In the genomic region with DNA sequence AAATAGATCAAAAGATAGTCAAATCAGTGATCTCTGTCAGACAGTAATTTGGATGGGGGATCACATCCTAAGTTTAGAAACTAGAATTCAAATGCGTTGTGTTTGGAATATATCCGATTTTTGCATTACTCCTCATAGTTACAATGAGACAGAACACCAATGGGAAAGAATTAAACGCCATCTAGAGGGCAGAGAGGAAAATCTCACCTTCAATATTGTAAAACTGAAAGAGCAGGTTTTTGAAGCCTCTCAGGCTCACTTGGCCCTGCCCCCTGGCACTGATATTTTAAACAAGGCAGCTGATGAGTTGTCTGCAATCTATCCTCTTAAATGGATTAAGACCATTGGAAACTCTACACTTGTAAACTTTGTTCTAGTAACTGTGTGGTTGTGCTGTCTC, we compare ENCODE assay signal across 9 cellular contexts. TPM values are rescaled to one million over a fixed set of nuclear protein-coding genes. Genes with fewer than 3 reads are reported as not detected.
DNase-seq lines count a peak whose midpoint lies in the region; ATAC-seq, FAIRE-seq and TF ChIP-seq lines count a peak whose summit lies in the region.
"Had no signal": no experiment of that assay in that cellular context is flagged by ENCODE, and none has a peak within 500 bp of the region (broad histone marks: within the 10 kb centered on the region; RNA-seq: fewer than 3 reads in every experiment).

No MANE protein-coding gene starts in this region.

- H3K27me3 ChIP-seq in DND-41 (ENCODE audit: insufficient read depth, low read length, poor library complexity) (no peaks in the 10 kb centered on the region), KMS-11 (ENCODE audit: insufficient read depth, low read depth) (no peaks in the 10 kb centered on the region; the same call in 1 of the 2 replicates), GM12878 (replicated peaks in 1 of 2; ENCODE audit: control insufficient read depth in 2 of 2, insufficient read depth in 2 of 2, low read length in 1 of 2) (no peaks in the 10 kb centered on the region; a peak in 1 of 4 replicates), osteoblast (ENCODE audit: insufficient read depth, low read length) (peaks cover 9% of the 10 kb centered on the region)

- POLR2A ChIA-PET in GM12878 (lab: Charles Lee), result no interaction called here

- peaks cover 15% of the 10 kb centered on the region for H3K9me3 ChIP-seq in DND-41 (ENCODE audit: insufficient read depth, low read length, severe bottlenecking)
- H3K9me3 ChIP-seq in GM12878 (replicated peaks; ENCODE audit: control insufficient read depth, insufficient read depth, low read length), result no peaks in the 10 kb centered on the region; the same call in 2 of the 3 replicates
- no peaks in the 10 kb centered on the region for H3K9me3 ChIP-seq in osteoblast (ENCODE audit: low read depth, low read length)

- TF ChIP-seq CTCF in DND-41 (IDR thresholded peaks at IDR 0.05; ENCODE audit: borderline replicate concordance, extremely low read depth, low read length, poor library complexity, severe bottlenecking) (peak; percentile 63), KMS-11 (conservative IDR thresholded peaks at IDR 0.05; ENCODE audit: low read depth, low read length) (peak; percentile 53; the same call in 1 of the 2 replicates), GM12878 (IDR thresholded peaks at IDR 0.05 in 2 of 3, conservative IDR thresholded peaks at IDR 0.05 in 1 of 3; ENCODE audit: control insufficient read depth in 2 of 3, extremely low read depth in 1 of 3, insufficient read depth in 1 of 3, low read depth in 3 of 3, low read length in 3 of 3) (peak; percentile 37 to 56 (median 49); a peak in 5 of 6 replicates), osteoblast (IDR thresholded peaks at IDR 0.05; ENCODE audit: extremely low read depth, low read depth, low read length) (peak; percentile 44)

- BruUV-seq in GM12878 (replicated peaks; lab: Mats Ljungman, UMichigan), result no TSS peak

- H3K4me3 ChIP-seq in DND-41 (ENCODE audit: low read depth in 1 of 2, low read length in 2 of 2), result no peak overlapping the region
- H3K4me3 ChIP-seq in KMS-11 (IDR thresholded peaks at IDR 0.05; ENCODE audit: insufficient read depth, low read depth, low read length), result no peak overlapping the region
- H3K4me3 ChIP-seq in GM12878, result no peak overlapping the region
- no peak overlapping the region for H3K4me3 ChIP-seq in osteoblast (ENCODE audit: insufficient read depth, low read length)

- FAIRE-seq in GM12878 (lab: Jason Lieb, UNC), result no peak

- DNase-seq in DND-41 (no peak), GM12878 (ENCODE audit: low read depth, low spot score) (no peak), osteoblast (ENCODE audit: insufficient read length, low spot score, missing footprints) (no peak), NCI-H748 treated with DMSO at 0.1 percent for 48 hours (lab: John Stamatoyannopoulos, UW) (no peak), NCI-H1694 (lab: John Stamatoyannopoulos, UW) (no peak)
- DNase-seq: naive B cell had no signal

- intact Hi-C loops in GM12878 (cut with micrococcal nuclease; ENCODE audit: unreplicated experiment), result loop anchor here (2.0 to 5.0 kb wide), 2 partner anchors 172 to 280 kb away; no protein-coding TSS in a partner anchor

- H3K4me2 ChIP-seq in DND-41 (ENCODE audit: insufficient read depth, low read length) (no peak overlapping the region), KMS-11 (no peak overlapping the region), GM12878 (ENCODE audit: control insufficient read depth, insufficient read depth) (no peak overlapping the region), osteoblast (ENCODE audit: insufficient read depth, low read length) (no peak overlapping the region)

- in situ Hi-C loops in GM12878 (cut with MboI), result no loop called here

- H4K20me1 ChIP-seq in DND-41 (ENCODE audit: insufficient read depth, low read length), result no peaks in the 10 kb centered on the region
- no peaks in the 10 kb centered on the region for H4K20me1 ChIP-seq in KMS-11 (ENCODE audit: insufficient read depth)
- no peaks in the 10 kb centered on the region for H4K20me1 ChIP-seq in GM12878 (ENCODE audit: control insufficient read depth, insufficient read depth)
- H4K20me1 ChIP-seq in osteoblast (ENCODE audit: insufficient read depth, low read length), result no peaks in the 10 kb centered on the region

- TF ChIP-seq RAD21 in GM12878 (IDR thresholded peaks at IDR 0.05; ENCODE audit: insufficient read depth, low read depth, low read length), result peak; percentile 48

- WGBS in GM12878 (ENCODE audit: insufficient coverage, insufficient replicate concordance, low lambda C conversion rate, missing lambda C conversion rate), result 0% methylated on average over 3 of the region's 3 CpGs

- H3K36me3 ChIP-seq in DND-41 (ENCODE audit: insufficient read depth, low read length) (no peaks in the 10 kb centered on the region), KMS-11 (ENCODE audit: insufficient read depth) (no peaks in the 10 kb centered on the region), GM12878 (ENCODE audit: control insufficient read depth in 2 of 2, insufficient read depth in 2 of 2, low read length in 1 of 2) (no peaks in the 10 kb centered on the region), osteoblast (ENCODE audit: insufficient read depth, low read length) (no peaks in the 10 kb centered on the region)

- no peak for ATAC-seq in DND-41 (ENCODE audit: insufficient read depth, low read depth)
- peak; percentile 54 for ATAC-seq in GM12878
- no peak for ATAC-seq in HG02884 (IDR thresholded peaks at IDR 0.05; ENCODE audit: unreplicated experiment)
- no peak for ATAC-seq in HG02870 (IDR thresholded peaks at IDR 0.05; ENCODE audit: unreplicated experiment)

- H2AFZ ChIP-seq in DND-41 (ENCODE audit: low read depth, low read length), result no peak overlapping the region
- H2AFZ ChIP-seq in KMS-11 (ENCODE audit: low read depth), result no peak overlapping the region
- no peak overlapping the region for H2AFZ ChIP-seq in GM12878 (ENCODE audit: control insufficient read depth, low read depth, low read length)
- H2AFZ ChIP-seq in osteoblast (ENCODE audit: low read length), result no peak overlapping the region

- H3K9ac ChIP-seq in DND-41 (ENCODE audit: low read depth, low read length) (no peak overlapping the region), KMS-11 (no peak overlapping the region), GM12878 (ENCODE audit: control insufficient read depth, insufficient read depth, low read length) (no peak overlapping the region)

- TF ChIP-seq EP300 in GM12878 (IDR thresholded peaks at IDR 0.05; ENCODE audit: borderline replicate concordance in 1 of 2, control insufficient read depth in 1 of 2, low read depth in 2 of 2, low read length in 2 of 2), result no peak

- H3K27ac ChIP-seq in DND-41 (ENCODE audit: low read length), result no peak overlapping the region
- no peak overlapping the region for H3K27ac ChIP-seq in KMS-11
- no peak overlapping the region for H3K27ac ChIP-seq in GM12878 (ENCODE audit: control insufficient read depth, insufficient read depth)
- H3K27ac ChIP-seq in osteoblast (ENCODE audit: low read depth, low read length), result no peak overlapping the region

- CTCF ChIA-PET in GM12878 (lab: Yijun Ruan, JAX), result interaction anchor here (1.4 to 1.8 kb wide), 2 partner anchors 170 to 279 kb away, joined by 5 to 12 read pairs; no protein-coding TSS in a partner anchor

- no peaks in the 10 kb centered on the region for H3K79me2 ChIP-seq in DND-41 (ENCODE audit: insufficient read depth, low read length)
- no peaks in the 10 kb centered on the region for H3K79me2 ChIP-seq in KMS-11 (ENCODE audit: insufficient read depth, low read depth)
- no peaks in the 10 kb centered on the region for H3K79me2 ChIP-seq in GM12878 (ENCODE audit: control insufficient read depth, insufficient read depth, low read length)
- H3K79me2 ChIP-seq in osteoblast (ENCODE audit: insufficient read depth, low read length), result no peaks in the 10 kb centered on the region

- H3K4me1 ChIP-seq in DND-41 (ENCODE audit: insufficient read depth, low read length) (no peaks in the 10 kb centered on the region), KMS-11 (ENCODE audit: low read depth, poor library complexity, severe bottlenecking) (no peaks in the 10 kb centered on the region), GM12878 (ENCODE audit: control insufficient read depth, insufficient read depth, low read length) (no peaks in the 10 kb centered on the region), osteoblast (ENCODE audit: insufficient read depth, low read length) (no peaks in the 10 kb centered on the region)

- SMC1A ChIA-PET in GM12878 (lab: Charles Lee; ENCODE audit: uncharacterized antibody, unreplicated experiment), result interaction anchor here (1.1 to 1.2 kb wide), 2 partner anchors 90 to 170 kb away, joined by 3 read pairs; no protein-coding TSS in a partner anchor

- no peak for TF ChIP-seq POLR2A in GM12878 (IDR thresholded peaks at IDR 0.05; ENCODE audit: low read depth, low read length)

- RAD21 ChIA-PET in GM12878 (lab: Charles Lee; ENCODE audit: unreplicated experiment), result no interaction called here

RNA-seq across cellular contexts. Expression of gene FRG2B, which starts 17.7 kb away (rescaled TPM):
- total RNA-seq in GM12878 (2013; cell fraction: nucleolus; rRNA removed), result not detected in 2 replicates
- not detected in 2 replicates for total RNA-seq in GM12878 (2014; rRNA removed)
- total RNA-seq in GM12878 (2014; rRNA removed; fragmentation: Illumina TruSeq; extraction: Trizol), result not detected in 2 replicates
- total RNA-seq in GM12878 (2021), result not detected in 2 replicates
- polyA plus RNA-seq in GM12878 (2011; ENCODE audit: low read depth), result not detected
- polyA plus RNA-seq in GM12878 (2011; rRNA removed), result not detected in 2 replicates
- polyA plus RNA-seq in GM12878 (2011; cell fraction: cytosol; rRNA removed), result 0.03 TPM in 1 of 2 replicates, not detected in the other
- not detected in 2 replicates for polyA plus RNA-seq in GM12878 (2011; cell fraction: nucleus; rRNA removed)
- not detected in 2 replicates for polyA plus RNA-seq in GM12878 (2012)
- not detected in 2 replicates for polyA plus RNA-seq in GM12878 (2014; fragmentation: Illumina TruSeq; extraction: Trizol)
- polyA plus RNA-seq in GM12878 (2014; fragmentation: Nextera tagmentation; extraction: Ambion mirVana), result not detected
- polyA plus RNA-seq in GM12878 (2014; rRNA removed), result not detected in 2 replicates
- polyA plus RNA-seq in GM12878 (2016; fragmentation: Nextera tagmentation; extraction: Ambion mirVana), result not detected
- not detected in 2 replicates for polyA minus RNA-seq in GM12878 (2011; rRNA and poly(A)+ RNA removed)
- polyA minus RNA-seq in GM12878 (2011; cell fraction: cytosol; rRNA and poly(A)+ RNA removed), result not detected in 2 replicates
- polyA minus RNA-seq in GM12878 (2011; cell fraction: nucleus; rRNA and poly(A)+ RNA removed), result not detected in 2 replicates
- total RNA-seq in osteoblast, result not detected in 2 replicates

RNA-seq across cellular contexts. Expression of gene SYCE1, which starts 43.5 kb away (rescaled TPM):
- not detected in 2 replicates for total RNA-seq in GM12878 (2013; cell fraction: nucleolus; rRNA removed)
- total RNA-seq in GM12878 (2014; rRNA removed) (not detected in 2 replicates), GM12878 (2014; rRNA removed; fragmentation: Illumina TruSeq; extraction: Trizol) (not detected in 2 replicates), GM12878 (2021) (not detected in 2 replicates), osteoblast (0.72 TPM in 1 of 2 replicates, not detected in the other)
- polyA plus RNA-seq in GM12878 (2011; ENCODE audit: low read depth), result not detected
- polyA plus RNA-seq in GM12878 (2011; rRNA removed) (not detected in 2 replicates), GM12878 (2014; fragmentation: Illumina TruSeq; extraction: Trizol) (not detected in 2 replicates), GM12878 (2014; fragmentation: Nextera tagmentation; extraction: Ambion mirVana) (not detected), GM12878 (2014; rRNA removed) (not detected in 2 replicates), GM12878 (2016; fragmentation: Nextera tagmentation; extraction: Ambion mirVana) (not detected)
- not detected in 2 replicates for polyA plus RNA-seq in GM12878 (2011; cell fraction: cytosol; rRNA removed)
- polyA plus RNA-seq in GM12878 (2011; cell fraction: nucleus; rRNA removed), result not detected in 2 replicates
- polyA plus RNA-seq in GM12878 (2012), result not detected in 2 replicates
- not detected in 2 replicates for polyA minus RNA-seq in GM12878 (2011; rRNA and poly(A)+ RNA removed)
- not detected in 2 replicates for polyA minus RNA-seq in GM12878 (2011; cell fraction: cytosol; rRNA and poly(A)+ RNA removed)
- not detected in 2 replicates for polyA minus RNA-seq in GM12878 (2011; cell fraction: nucleus; rRNA and poly(A)+ RNA removed)
